ENCODE assay signal across 14 cellular contexts in the genomic region with DNA sequence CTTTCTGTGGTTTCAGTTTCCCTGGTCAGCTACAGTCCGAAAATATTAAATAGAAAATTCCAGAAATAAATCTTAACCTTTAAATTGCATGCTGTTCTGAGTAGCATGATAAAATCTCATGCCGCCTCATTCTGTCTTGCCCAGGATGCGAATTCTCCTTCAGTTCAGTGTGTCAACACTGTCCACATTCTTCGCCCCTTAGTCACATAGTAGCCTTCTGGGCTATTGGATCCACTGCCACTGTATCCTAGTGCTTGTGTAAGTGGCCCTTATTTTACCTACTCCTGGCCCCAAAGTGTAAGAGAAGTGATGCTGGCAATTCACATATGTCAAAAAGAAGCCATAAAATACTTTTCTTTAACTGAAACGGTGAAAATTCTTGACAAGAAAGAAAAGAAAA.
"Had no signal": no experiment of that assay in that cellular context is flagged by ENCODE, and none has a peak within 500 bp of the region (broad histone marks: within the 10 kb centered on the region; RNA-seq: fewer than 3 reads in every experiment).

No MANE protein-coding gene starts in this region.

- H3K9me3 ChIP-seq: left lung, sigmoid colon, upper lobe of right lung had no signal

- H3K4me1 ChIP-seq: left lung, sigmoid colon, upper lobe of right lung had no signal

- H3K27ac ChIP-seq: brain microvascular endothelial cell, left lung, sigmoid colon, upper lobe of right lung had no signal

- ATAC-seq: esophagus mucosa; left lung; stimulated activated naive CD8-positive, alpha-beta T cell treated with anti-CD3 and anti-CD28 coated beads, Interleukin-15, Interleukin-2, amounts not matched to agents 100 U/mL and 50 U/mL, for 24 hours; upper lobe of right lung had no signal

- H3K27me3 ChIP-seq: brain microvascular endothelial cell, left lung, sigmoid colon, upper lobe of right lung had no signal

- DNase-seq: activated CD4-positive, alpha-beta memory T cell treated with anti-CD3 and anti-CD28 coated beads, Interleukin-2, amount 10 ng/mL, durations not matched to agents 7 days and 5 days; activated CD4-positive, alpha-beta T cell treated with anti-CD3 and anti-CD28 coated beads for 1 hour; activated gamma-delta T cell treated with Interleukin-2 at 50 U/mL for 16 hours; activated naive CD8-positive, alpha-beta T cell treated with anti-CD3 and anti-CD28 coated beads for 36 hours; activated T-cell treated with anti-CD3 and anti-CD28 coated beads, Interleukin-2, amount 50 U/mL, for 48 hours; brain microvascular endothelial cell; endodermal cell; glutamatergic neuron; left lung; sigmoid colon; stimulated activated CD4-positive, alpha-beta T cell treated with anti-CD3 and anti-CD28 coated beads, Interleukin-12 subunit alpha, Interleukin-12 subunit beta, amount 100 ng/mL, for 4 hours; stimulated activated naive CD8-positive, alpha-beta T cell treated with anti-CD3 and anti-CD28 coated beads, Interleukin-15, Interleukin-2, amounts not matched to agents 100 U/mL and 50 U/mL, for 24 hours; upper lobe of right lung had no signal

- H3K4me3 ChIP-seq: left lung, sigmoid colon, upper lobe of right lung had no signal

- H3K36me3 ChIP-seq: brain microvascular endothelial cell, left lung, sigmoid colon, upper lobe of right lung had no signal
